Comparison of ENCODE assay signal across 8 cellular contexts in genomic region chr1:164611754-164612642, GRCh38. TPM values are rescaled to one million over a fixed set of nuclear protein-coding genes. Genes with fewer than 3 reads are reported as not detected.
DNase-seq lines count a peak whose midpoint lies in the region; ATAC-seq, FAIRE-seq and TF ChIP-seq lines count a peak whose summit lies in the region.

No MANE protein-coding gene starts in this region.

- H3K9me3 ChIP-seq in keratinocyte (ENCODE audit: control insufficient read depth, low read depth, low read length) (no peaks in the 10 kb centered on the region), vagina (no peaks in the 10 kb centered on the region)

- DNase-seq in Right ventricle myocardium inferior (ENCODE audit: missing footprints) (no peak), cardiac septum (ENCODE audit: low spot score) (no peak), amniotic stem cell (lab: John Stamatoyannopoulos, UW) (peak; percentile 42), keratinocyte (ENCODE audit: low read depth, low spot score) (no peak), vagina (ENCODE audit: extremely low spot score in 2 of 2) (no peak)

- H3K27me3 ChIP-seq in keratinocyte (ENCODE audit: control insufficient read depth, extremely low read depth, insufficient read depth, low read length) (no peaks in the 10 kb centered on the region), vagina (no peaks in the 10 kb centered on the region)

- no peak overlapping the region for H2AFZ ChIP-seq in keratinocyte (ENCODE audit: control insufficient read depth, low read length)

- no peak overlapping the region for H3K9ac ChIP-seq in keratinocyte (ENCODE audit: control insufficient read depth, extremely low read depth, insufficient read depth, low read length)

- dilution Hi-C loops in keratinocyte (cut with MboI; ENCODE audit: extremely low pct_ligation_motif_present, low sequenced_read_pairs), result no loop called here

- intact Hi-C loops in Right ventricle myocardium inferior (cut with DNase I) (loop anchor here (5.0 kb wide), 2 partner anchors 35 to 50 kb away; no protein-coding TSS in a partner anchor), cardiac septum (cut with DNase I) (loop anchor here (10.0 kb wide), 1 partner anchor 303 kb away; no protein-coding TSS in a partner anchor), vagina (cut with DNase I) (loop anchor here (10.0 kb wide), 2 partner anchors 47 to 1077 kb away; no protein-coding TSS in a partner anchor)

- H3K4me1 ChIP-seq in keratinocyte (ENCODE audit: control insufficient read depth, extremely low read depth, insufficient read depth, low read length), result peaks cover 27% of the 10 kb centered on the region
- peaks cover 100% of the 10 kb centered on the region for H3K4me1 ChIP-seq in vagina

- no peaks in the 10 kb centered on the region for H4K20me1 ChIP-seq in keratinocyte (ENCODE audit: control insufficient read depth, extremely low read depth, insufficient read depth, low read length)

- no peaks in the 10 kb centered on the region for H3K79me2 ChIP-seq in keratinocyte (ENCODE audit: control insufficient read depth, insufficient read depth, low read length)

- ATAC-seq in Right ventricle myocardium inferior, result peak; percentile 32
- no peak for ATAC-seq in GM19035 (IDR thresholded peaks at IDR 0.05; ENCODE audit: unreplicated experiment)
- no peak for ATAC-seq in HG02885 (IDR thresholded peaks at IDR 0.05; ENCODE audit: poor library complexity, unreplicated experiment)
- ATAC-seq in GM18907 (IDR thresholded peaks at IDR 0.05; ENCODE audit: unreplicated experiment), result no peak

- H3K4me3 ChIP-seq in keratinocyte (ENCODE audit: control insufficient read depth in 2 of 3, extremely low read depth in 1 of 3, insufficient read depth in 2 of 3, low read depth in 1 of 3, low read length in 3 of 3), result no peak overlapping the region
- no peak overlapping the region for H3K4me3 ChIP-seq in vagina

- no peak for TF ChIP-seq POLR2A in vagina (IDR thresholded peaks at IDR 0.05)

- H3K27ac ChIP-seq in keratinocyte (ENCODE audit: control insufficient read depth, insufficient read depth, low read length), result no peak overlapping the region
- peak overlapping the region; percentile 51 for H3K27ac ChIP-seq in vagina

- peak overlapping the region; percentile 20 for H3K4me2 ChIP-seq in keratinocyte (ENCODE audit: control insufficient read depth, extremely low read depth, insufficient read depth, low read depth, low read length)

- peak; percentile 34 for FAIRE-seq in keratinocyte (lab: Jason Lieb, UNC)

- H3K9me1 ChIP-seq in keratinocyte (ENCODE audit: control insufficient read depth, extremely low read depth, insufficient read depth, low read length), result no peaks in the 10 kb centered on the region

- no peak for TF ChIP-seq CTCF in keratinocyte (optimal IDR thresholded peaks at IDR 0.05 in 1 of 3, IDR thresholded peaks at IDR 0.05 in 1 of 3, conservative IDR thresholded peaks at IDR 0.05 in 1 of 3; ENCODE audit: extremely low read depth in 1 of 3, insufficient read depth in 2 of 3, low read length in 3 of 3)
- TF ChIP-seq CTCF in vagina (IDR thresholded peaks at IDR 0.05), result no peak

- H3K36me3 ChIP-seq in keratinocyte (ENCODE audit: control insufficient read depth in 2 of 2, extremely low read depth in 1 of 2, insufficient read depth in 2 of 2, low read length in 2 of 2) (no peaks in the 10 kb centered on the region), vagina (no peaks in the 10 kb centered on the region)

RNA-seq across cellular contexts. Expression of gene PBX1, which starts 53.0 kb away (rescaled TPM):
- total RNA-seq in Right ventricle myocardium inferior, result 78.8 TPM
- 52.2 TPM for total RNA-seq in cardiac septum
- polyA plus RNA-seq in keratinocyte, result 1.3 to 3.5 TPM (median 2.2 TPM) in 3 replicates
- polyA plus RNA-seq in keratinocyte (2011; ENCODE audit: low read depth), result 0.91 TPM
- polyA plus RNA-seq in keratinocyte (2011; cell fraction: cytosol; rRNA removed), result 1.9 and 2.1 TPM in 2 replicates
- polyA plus RNA-seq in keratinocyte (2011; cell fraction: nucleus; rRNA removed), result 1.5 and 2.4 TPM in 2 replicates
- 0.97 and 1.7 TPM in 2 replicates for polyA plus RNA-seq in keratinocyte (2012; ENCODE audit: low replicate concordance)
- 2.0 to 3.8 TPM (median 3.1 TPM) in 3 replicates for polyA minus RNA-seq in keratinocyte
- 0.77 TPM for polyA minus RNA-seq in keratinocyte (2011; cell fraction: cytosol; rRNA and poly(A)+ RNA removed)
- polyA minus RNA-seq in keratinocyte (2011; cell fraction: nucleus; rRNA and poly(A)+ RNA removed), result 2.4 and 8.2 TPM in 2 replicates
- total RNA-seq in vagina, result 69.0 TPM
